1 cellular context compared by ENCODE assay signal in genomic region chr10:114544045-114544659, GRCh38.
A peak's percentile ranks its signal among the peaks of the same experiment; 100 is the strongest.
TF ChIP-seq lines count a peak whose summit lies in the region.

No MANE protein-coding gene starts in this region.

TF ChIP-seq in GM12878, 131 proteins besides CTCF, POLR2A, EP300 and RAD21 (continued from another document):
- TF ChIP-seq, protein P1, sequence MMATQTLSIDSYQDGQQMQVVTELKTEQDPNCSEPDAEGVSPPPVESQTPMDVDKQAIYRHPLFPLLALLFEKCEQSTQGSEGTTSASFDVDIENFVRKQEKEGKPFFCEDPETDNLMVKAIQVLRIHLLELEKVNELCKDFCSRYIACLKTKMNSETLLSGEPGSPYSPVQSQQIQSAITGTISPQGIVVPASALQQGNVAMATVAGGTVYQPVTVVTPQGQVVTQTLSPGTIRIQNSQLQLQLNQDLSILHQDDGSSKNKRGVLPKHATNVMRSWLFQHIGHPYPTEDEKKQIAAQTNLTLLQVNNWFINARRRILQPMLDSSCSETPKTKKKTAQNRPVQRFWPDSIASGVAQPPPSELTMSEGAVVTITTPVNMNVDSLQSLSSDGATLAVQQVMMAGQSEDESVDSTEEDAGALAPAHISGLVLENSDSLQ (IDR thresholded peaks at IDR 0.05), result peak; percentile 33; the same call in 1 of the 2 replicates
- 0 out of 3 replicates have a peak, but pooled peaks have one; percentile 11 for TF ChIP-seq POU2F2 (IDR thresholded peaks at IDR 0.05; ENCODE audit: borderline replicate concordance, low read depth, low read length)
- peak; percentile 96 for TF ChIP-seq RUNX3 (IDR thresholded peaks at IDR 0.05; ENCODE audit: low read length)
- TF ChIP-seq TBL1XR1 (IDR thresholded peaks at IDR 0.05; ENCODE audit: low read depth, low read length), result no peak
- TF ChIP-seq SPI1 (IDR thresholded peaks at IDR 0.05; ENCODE audit: borderline replicate concordance, insufficient read depth, low read depth, low read length), result peak; percentile 41; the same call in 1 of the 2 replicates
- TF ChIP-seq, protein P2, sequence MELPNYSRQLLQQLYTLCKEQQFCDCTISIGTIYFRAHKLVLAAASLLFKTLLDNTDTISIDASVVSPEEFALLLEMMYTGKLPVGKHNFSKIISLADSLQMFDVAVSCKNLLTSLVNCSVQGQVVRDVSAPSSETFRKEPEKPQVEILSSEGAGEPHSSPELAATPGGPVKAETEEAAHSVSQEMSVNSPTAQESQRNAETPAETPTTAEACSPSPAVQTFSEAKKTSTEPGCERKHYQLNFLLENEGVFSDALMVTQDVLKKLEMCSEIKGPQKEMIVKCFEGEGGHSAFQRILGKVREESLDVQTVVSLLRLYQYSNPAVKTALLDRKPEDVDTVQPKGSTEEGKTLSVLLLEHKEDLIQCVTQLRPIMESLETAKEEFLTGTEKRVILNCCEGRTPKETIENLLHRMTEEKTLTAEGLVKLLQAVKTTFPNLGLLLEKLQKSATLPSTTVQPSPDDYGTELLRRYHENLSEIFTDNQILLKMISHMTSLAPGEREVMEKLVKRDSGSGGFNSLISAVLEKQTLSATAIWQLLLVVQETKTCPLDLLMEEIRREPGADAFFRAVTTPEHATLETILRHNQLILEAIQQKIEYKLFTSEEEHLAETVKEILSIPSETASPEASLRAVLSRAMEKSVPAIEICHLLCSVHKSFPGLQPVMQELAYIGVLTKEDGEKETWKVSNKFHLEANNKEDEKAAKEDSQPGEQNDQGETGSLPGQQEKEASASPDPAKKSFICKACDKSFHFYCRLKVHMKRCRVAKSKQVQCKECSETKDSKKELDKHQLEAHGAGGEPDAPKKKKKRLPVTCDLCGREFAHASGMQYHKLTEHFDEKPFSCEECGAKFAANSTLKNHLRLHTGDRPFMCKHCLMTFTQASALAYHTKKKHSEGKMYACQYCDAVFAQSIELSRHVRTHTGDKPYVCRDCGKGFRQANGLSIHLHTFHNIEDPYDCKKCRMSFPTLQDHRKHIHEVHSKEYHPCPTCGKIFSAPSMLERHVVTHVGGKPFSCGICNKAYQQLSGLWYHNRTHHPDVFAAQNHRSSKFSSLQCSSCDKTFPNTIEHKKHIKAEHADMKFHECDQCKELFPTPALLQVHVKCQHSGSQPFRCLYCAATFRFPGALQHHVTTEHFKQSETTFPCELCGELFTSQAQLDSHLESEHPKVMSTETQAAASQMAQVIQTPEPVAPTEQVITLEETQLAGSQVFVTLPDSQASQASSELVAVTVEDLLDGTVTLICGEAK (IDR thresholded peaks at IDR 0.05; ENCODE audit: borderline replicate concordance), result peak; percentile 37; the same call in 1 of the 2 replicates
- TF ChIP-seq RB1 (IDR thresholded peaks at IDR 0.05; ENCODE audit: borderline replicate concordance), result no peak
- TF ChIP-seq ATF7 (IDR thresholded peaks at IDR 0.05; ENCODE audit: low read depth), result no peak
- no peak for TF ChIP-seq BCLAF1 (IDR thresholded peaks at IDR 0.05)
- no peak for TF ChIP-seq PBX3 (IDR thresholded peaks at IDR 0.05; ENCODE audit: insufficient replicate concordance, low read depth, low read length)
- no peak for TF ChIP-seq TCF3 (IDR thresholded peaks at IDR 0.05; ENCODE audit: borderline replicate concordance, insufficient read depth, low read depth, low read length)
- no peak for TF ChIP-seq SUPT20H (IDR thresholded peaks at IDR 0.05; ENCODE audit: borderline replicate concordance, control insufficient read depth, low read depth, low read length)
- TF ChIP-seq, protein P3, sequence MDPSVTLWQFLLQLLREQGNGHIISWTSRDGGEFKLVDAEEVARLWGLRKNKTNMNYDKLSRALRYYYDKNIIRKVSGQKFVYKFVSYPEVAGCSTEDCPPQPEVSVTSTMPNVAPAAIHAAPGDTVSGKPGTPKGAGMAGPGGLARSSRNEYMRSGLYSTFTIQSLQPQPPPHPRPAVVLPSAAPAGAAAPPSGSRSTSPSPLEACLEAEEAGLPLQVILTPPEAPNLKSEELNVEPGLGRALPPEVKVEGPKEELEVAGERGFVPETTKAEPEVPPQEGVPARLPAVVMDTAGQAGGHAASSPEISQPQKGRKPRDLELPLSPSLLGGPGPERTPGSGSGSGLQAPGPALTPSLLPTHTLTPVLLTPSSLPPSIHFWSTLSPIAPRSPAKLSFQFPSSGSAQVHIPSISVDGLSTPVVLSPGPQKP (IDR thresholded peaks at IDR 0.05; ENCODE audit: low read depth, low read length), result no peak
- 0 out of 3 replicates have a peak, but pooled peaks of 1 of the 2 experiments have one; percentile 38 for TF ChIP-seq EGR1 (IDR thresholded peaks at IDR 0.05; ENCODE audit: borderline replicate concordance in 1 of 2, low read depth in 2 of 2, low read length in 2 of 2)
- peak; percentile 45; the same call in 1 of the 2 replicates for TF ChIP-seq MEF2A (IDR thresholded peaks at IDR 0.05; ENCODE audit: insufficient read depth, low read depth, low read length)
- TF ChIP-seq WRNIP1 (IDR thresholded peaks at IDR 0.05; ENCODE audit: borderline replicate concordance, low read depth, low read length), result no peak
- TF ChIP-seq CEBPZ (IDR thresholded peaks at IDR 0.05; ENCODE audit: low read depth, low read length), result no peak
- no peak for TF ChIP-seq NFXL1 (IDR thresholded peaks at IDR 0.05; ENCODE audit: borderline replicate concordance)
- no peak for TF ChIP-seq NFYA (IDR thresholded peaks at IDR 0.05; ENCODE audit: borderline replicate concordance, low read depth, low read length)
- no peak for TF ChIP-seq NR2C2 (IDR thresholded peaks at IDR 0.05; ENCODE audit: borderline replicate concordance, control insufficient read depth, insufficient read length, low read depth)
- TF ChIP-seq NBN (IDR thresholded peaks at IDR 0.05), result 0 out of 2 replicates have a peak, but pooled peaks have one; percentile 40
- no peak for TF ChIP-seq MYB (IDR thresholded peaks at IDR 0.05; ENCODE audit: borderline replicate concordance, low read depth, low read length)
- no peak for TF ChIP-seq RBBP5 (conservative IDR thresholded peaks at IDR 0.05)
- TF ChIP-seq GATAD2B (conservative IDR thresholded peaks at IDR 0.05; ENCODE audit: low read depth), result no peak
- TF ChIP-seq CREB1 (IDR thresholded peaks at IDR 0.05; ENCODE audit: low read depth), result 0 out of 2 replicates have a peak, but pooled peaks have one; percentile 18
- TF ChIP-seq CHD4 (IDR thresholded peaks at IDR 0.05), result no peak
- no peak for TF ChIP-seq MYC (IDR thresholded peaks at IDR 0.05; ENCODE audit: insufficient read depth, insufficient read length, insufficient replicate concordance, low read length, severe bottlenecking)
- TF ChIP-seq MTA2 (IDR thresholded peaks at IDR 0.05; ENCODE audit: low read depth), result peak; percentile 34; the same call in 1 of the 2 replicates
- peak in 1 of 2 experiments; percentile 41; a peak in 1 of 4 replicates for TF ChIP-seq BHLHE40 (IDR thresholded peaks at IDR 0.05; ENCODE audit: borderline replicate concordance in 1 of 2, low read depth in 2 of 2, low read length in 1 of 2)
- TF ChIP-seq IRF4 (IDR thresholded peaks at IDR 0.05; ENCODE audit: low read depth, low read length), result no peak
- no peak for TF ChIP-seq ZBED1 (IDR thresholded peaks at IDR 0.05; ENCODE audit: borderline replicate concordance)
- peak; percentile 84; the same call in 1 of the 2 replicates for TF ChIP-seq CBFB (IDR thresholded peaks at IDR 0.05; ENCODE audit: low read depth)
- TF ChIP-seq, protein P4, sequence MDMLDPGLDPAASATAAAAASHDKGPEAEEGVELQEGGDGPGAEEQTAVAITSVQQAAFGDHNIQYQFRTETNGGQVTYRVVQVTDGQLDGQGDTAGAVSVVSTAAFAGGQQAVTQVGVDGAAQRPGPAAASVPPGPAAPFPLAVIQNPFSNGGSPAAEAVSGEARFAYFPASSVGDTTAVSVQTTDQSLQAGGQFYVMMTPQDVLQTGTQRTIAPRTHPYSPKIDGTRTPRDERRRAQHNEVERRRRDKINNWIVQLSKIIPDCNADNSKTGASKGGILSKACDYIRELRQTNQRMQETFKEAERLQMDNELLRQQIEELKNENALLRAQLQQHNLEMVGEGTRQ (IDR thresholded peaks at IDR 0.05; ENCODE audit: borderline replicate concordance, low read depth, low read length), result no peak
- no peak for TF ChIP-seq FOXM1 (IDR thresholded peaks at IDR 0.05; ENCODE audit: low read depth, low read length)
- no peak for TF ChIP-seq MXI1 (IDR thresholded peaks at IDR 0.05; ENCODE audit: low read depth, low read length)
- TF ChIP-seq CEBPB (IDR thresholded peaks at IDR 0.05; ENCODE audit: borderline replicate concordance in 1 of 2, low read depth in 2 of 2, low read length in 2 of 2), result no peak
- TF ChIP-seq SRF (IDR thresholded peaks at IDR 0.05; ENCODE audit: low read depth in 2 of 2, low read length in 2 of 2), result no peak
- peak; percentile 57 for TF ChIP-seq BCL3 (IDR thresholded peaks at IDR 0.05; ENCODE audit: borderline replicate concordance, insufficient read depth, low read depth, low read length, poor library complexity, severe bottlenecking)
- peak; percentile 67 for TF ChIP-seq IKZF1 (conservative IDR thresholded peaks at IDR 0.05)
- 0 out of 2 replicates have a peak, but pooled peaks have one; percentile 26 for TF ChIP-seq LARP7 (IDR thresholded peaks at IDR 0.05)
- TF ChIP-seq MLLT1 (IDR thresholded peaks at IDR 0.05), result 0 out of 2 replicates have a peak, but pooled peaks have one; percentile 26
- TF ChIP-seq RFX5 (IDR thresholded peaks at IDR 0.05; ENCODE audit: low read depth, low read length), result no peak
- no peak for TF ChIP-seq RAD51 (IDR thresholded peaks at IDR 0.05)
- TF ChIP-seq ZNF24 (IDR thresholded peaks at IDR 0.05), result no peak
- peak; percentile 76 for TF ChIP-seq GABPA (IDR thresholded peaks at IDR 0.05; ENCODE audit: low read depth)
- peak; percentile 68 for TF ChIP-seq EED (IDR thresholded peaks at IDR 0.05; ENCODE audit: low read depth)
- no peak for TF ChIP-seq CREM (IDR thresholded peaks at IDR 0.05; ENCODE audit: low read depth)
